In the genomic region with DNA sequence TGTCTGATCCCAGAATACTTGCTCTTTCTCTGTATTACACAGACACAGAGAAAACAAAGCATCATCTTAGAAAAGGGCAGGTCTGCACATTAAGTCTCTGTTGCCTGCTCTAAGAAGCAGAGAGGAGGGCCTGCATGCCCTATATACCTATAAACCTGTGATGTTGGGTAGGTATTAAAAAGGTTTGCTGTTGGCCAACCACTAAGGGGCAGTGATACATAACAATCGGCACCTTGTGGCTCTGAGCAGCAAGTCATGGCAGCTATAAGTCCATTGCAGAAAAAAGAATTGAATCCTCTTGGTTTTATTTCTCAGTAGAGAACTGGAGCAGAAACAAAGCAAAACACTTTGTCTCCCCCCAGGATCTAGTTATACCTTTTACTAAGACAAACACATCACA, we compare ENCODE assay signal across 9 cellular contexts.
DNase-seq lines count a peak whose midpoint lies in the region; ATAC-seq and TF ChIP-seq lines count a peak whose summit lies in the region.
"Had no signal": no experiment of that assay in that cellular context is flagged by ENCODE, and none has a peak within 500 bp of the region (broad histone marks: within the 10 kb centered on the region; RNA-seq: fewer than 3 reads in every experiment).

No MANE protein-coding gene starts in this region.

- H3K27ac ChIP-seq in C4-2B (no peak overlapping the region), brain microvascular endothelial cell (no peak overlapping the region), suprapubic skin (no peak overlapping the region)
- H3K27ac ChIP-seq: colonic mucosa had no signal

- peak; percentile 58 for TF ChIP-seq CTCF in C4-2B (conservative IDR thresholded peaks at IDR 0.05)
- TF ChIP-seq CTCF in brain microvascular endothelial cell (IDR thresholded peaks at IDR 0.05; ENCODE audit: low read depth, low read length, missing control alignments) = peak; percentile 67
- no peak for TF ChIP-seq CTCF in suprapubic skin (IDR thresholded peaks at IDR 0.05)

- H3K36me3 ChIP-seq in brain microvascular endothelial cell (replicated peaks) = no peaks in the 10 kb centered on the region
- H3K36me3 ChIP-seq in suprapubic skin = no peaks in the 10 kb centered on the region
- H3K36me3 ChIP-seq: colonic mucosa had no signal

- no peak for TF ChIP-seq EP300 in suprapubic skin (IDR thresholded peaks at IDR 0.05)

- in situ Hi-C loops in brain microvascular endothelial cell (cut with HindIII; ENCODE audit: low pct_ligation_motif_present, low sequenced_read_pairs) = no loop called here

- no peaks in the 10 kb centered on the region for H3K9me3 ChIP-seq in suprapubic skin
- H3K9me3 ChIP-seq: colonic mucosa had no signal

- H3K4me3 ChIP-seq in brain microvascular endothelial cell (ENCODE audit: low read depth, low read length) = no peak overlapping the region
- H3K4me3 ChIP-seq in suprapubic skin = no peak overlapping the region
- H3K4me3 ChIP-seq: colonic mucosa had no signal

- 61% methylated on average over 1 of the region's 1 CpG for WGBS in suprapubic skin

- no peak for TF ChIP-seq POLR2A in suprapubic skin (IDR thresholded peaks at IDR 0.05)

- ATAC-seq in left lobe of liver (peak; percentile 98), GM21526 (IDR thresholded peaks at IDR 0.05; ENCODE audit: low FRiP score, unreplicated experiment) (no peak), HG02870 (IDR thresholded peaks at IDR 0.05; ENCODE audit: unreplicated experiment) (no peak)

- H3K27me3 ChIP-seq in brain microvascular endothelial cell (replicated peaks) = no peaks in the 10 kb centered on the region
- H3K27me3 ChIP-seq in suprapubic skin = no peaks in the 10 kb centered on the region
- H3K27me3 ChIP-seq: colonic mucosa had no signal

- peak; percentile 15 to 77 for DNase-seq in NCI-H2081 (lab: John Stamatoyannopoulos, UW)
- peak; percentile 54 for DNase-seq in brain microvascular endothelial cell
- no peak for DNase-seq in left lobe of liver (ENCODE audit: low spot score)
- DNase-seq in GM03348 (ENCODE audit: low spot score) = no peak
- DNase-seq in suprapubic skin (ENCODE audit: low spot score in 2 of 2) = no peak
- DNase-seq: colonic mucosa had no signal

- no peaks in the 10 kb centered on the region for H3K4me1 ChIP-seq in suprapubic skin
- H3K4me1 ChIP-seq: colonic mucosa had no signal

Comparison
In these comparisons a context has a peak if more than half of its experiments do, and no peak if none do; other contexts are left out.
1. CTCF ChIP-seq: peak in C4-2B (single experiment) and brain microvascular endothelial cell (single experiment); none in suprapubic skin (0 of 2).
2. DNase-seq: peak in NCI-H2081 (2 of 2) and brain microvascular endothelial cell (single experiment); none in left lobe of liver (single experiment), GM03348 (single experiment) and suprapubic skin (0 of 2).